In the genomic region with DNA sequence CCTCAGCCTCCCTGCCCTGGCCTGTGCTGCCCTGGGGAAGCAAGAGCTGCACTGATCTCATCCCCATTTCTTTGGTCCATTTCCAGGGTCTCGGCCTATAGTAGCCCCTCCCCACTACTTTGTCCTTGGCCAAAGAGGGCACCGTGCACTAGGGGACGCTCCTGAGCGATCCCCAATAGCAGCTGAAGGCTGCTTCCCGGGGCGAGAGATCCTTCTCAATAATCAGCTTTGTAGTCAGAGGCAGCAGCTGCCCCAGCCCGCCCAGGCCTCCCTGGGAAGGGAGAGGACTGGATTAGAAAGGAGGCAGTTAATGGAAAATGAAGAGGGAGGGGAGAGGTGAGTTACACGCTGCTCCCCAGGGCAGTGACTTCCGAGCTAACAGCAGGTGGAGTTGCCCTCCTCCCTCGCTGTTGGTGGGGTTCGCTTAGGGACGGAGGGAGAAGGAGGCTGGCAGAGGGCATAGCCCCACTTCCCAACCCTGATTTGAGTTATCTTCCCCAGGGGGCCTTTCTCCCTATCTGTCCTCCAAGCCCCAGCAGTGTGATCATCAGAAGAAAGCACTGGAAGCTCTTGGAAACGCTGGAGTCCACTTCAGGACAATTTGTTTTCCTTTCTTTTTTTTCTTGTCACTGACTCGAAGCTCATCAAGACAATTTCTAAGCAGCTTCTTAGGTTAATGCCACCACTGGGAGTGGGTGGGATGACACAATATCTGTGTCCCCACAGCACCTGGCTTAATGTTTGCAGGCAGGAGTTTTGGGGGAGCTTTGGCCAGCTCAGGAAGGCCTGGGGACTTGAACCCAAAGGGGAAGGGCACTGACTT, we compare ENCODE assay signal across 8 cellular contexts. TPM values are rescaled to one million over a fixed set of nuclear protein-coding genes. Genes with fewer than 3 reads are reported as not detected.
DNase-seq lines count a peak whose midpoint lies in the region; ATAC-seq and TF ChIP-seq lines count a peak whose summit lies in the region.

No MANE protein-coding gene starts in this region.

- H3K9me3 ChIP-seq in HEK293 (ENCODE audit: control insufficient read depth, insufficient read depth, low read depth, low read length) (no peaks in the 10 kb centered on the region), iPS-18c (ENCODE audit: control insufficient read depth, insufficient read depth, low read length) (no peaks in the 10 kb centered on the region), smooth muscle cell (replicated peaks; ENCODE audit: low read depth) (no peaks in the 10 kb centered on the region), mucosa of descending colon (no peaks in the 10 kb centered on the region)

- intact Hi-C loops in mucosa of descending colon (cut with DNase I, micrococcal nuclease) = no loop called here

- ATAC-seq in mucosa of descending colon = no peak

- H3K27me3 ChIP-seq in smooth muscle cell (ENCODE audit: low read depth) = no peaks in the 10 kb centered on the region

- CTCF ChIA-PET in HEK293 (lab: Yijun Ruan, JAX) = interaction anchor here (0.7 to 4.6 kb wide), 6 partner anchors 10 to 162 kb away, joined by 3 to 22 read pairs (median 4); no protein-coding TSS in a partner anchor

- POLR2A ChIA-PET in HEK293 (lab: Yijun Ruan, JAX) = interaction anchor here (0.6 to 3.1 kb wide), 9 partner anchors 8 to 350 kb away, joined by 3 to 11 read pairs (median 3); a partner anchor contains a TSS

- DNase-seq in astrocyte of the spinal cord (ENCODE audit: low read depth, low spot score) = peak; percentile 33
- no peak for DNase-seq in smooth muscle cell (lab: John Stamatoyannopoulos, UW; ENCODE audit: unreplicated experiment)
- DNase-seq in mucosa of descending colon = no peak
- DNase-seq in 8988T = no peak
- no peak for DNase-seq in GF-D8 (lab: John Stamatoyannopoulos, UW)
- no peak for DNase-seq in mucosa of gallbladder (ENCODE audit: low spot score)

- peak overlapping the region; percentile 90 for H3K4me2 ChIP-seq in smooth muscle cell

- peaks cover 44% of the 10 kb centered on the region for H3K79me2 ChIP-seq in smooth muscle cell (ENCODE audit: low read depth)

- WGBS in smooth muscle cell (ENCODE audit: low lambda C conversion rate) = 39% methylated on average over 14 of the region's 14 CpGs

- peaks cover 0 to 24% of the 10 kb centered on the region in 2 experiments; a peak in 2 of 3 replicates for H3K36me3 ChIP-seq in HEK293 (ENCODE audit: control insufficient read depth in 2 of 2, insufficient read depth in 1 of 2, low read length in 2 of 2)
- no peaks in the 10 kb centered on the region for H3K36me3 ChIP-seq in smooth muscle cell (ENCODE audit: low read depth)
- H3K36me3 ChIP-seq in mucosa of descending colon (ENCODE audit: low read depth) = no peaks in the 10 kb centered on the region

- no peak overlapping the region for H2AFZ ChIP-seq in smooth muscle cell (ENCODE audit: low read depth)

- in situ Hi-C loops in astrocyte of the spinal cord (cut with HindIII; ENCODE audit: low sequenced_read_pairs) = no loop called here

- H4K20me1 ChIP-seq in smooth muscle cell (ENCODE audit: low read depth) = peaks cover 67% of the 10 kb centered on the region

- peak overlapping the region; percentile 62 for H3K9ac ChIP-seq in smooth muscle cell (ENCODE audit: low read depth)

- TF ChIP-seq CTCF in HEK293 (tag by site-specific recombination; IDR thresholded peaks at IDR 0.05) (no peak), astrocyte of the spinal cord (IDR thresholded peaks at IDR 0.05; ENCODE audit: low read depth, low read length) (peak; percentile 60), smooth muscle cell (IDR thresholded peaks at IDR 0.05; ENCODE audit: borderline replicate concordance, insufficient read depth, poor library complexity, severe bottlenecking) (peak; percentile 30), mucosa of descending colon (IDR thresholded peaks at IDR 0.05) (no peak)

- H3K27ac ChIP-seq in HEK293 (ENCODE audit: extremely low read depth, low read depth, low read length) (peak overlapping the region; percentile 87), smooth muscle cell (ENCODE audit: low read depth) (peak overlapping the region; percentile 98)

- H3K4me1 ChIP-seq in HEK293 (ENCODE audit: control insufficient read depth, insufficient read depth, low read length) (peaks cover 27% of the 10 kb centered on the region), smooth muscle cell (ENCODE audit: low read depth) (peaks cover 32% of the 10 kb centered on the region), mucosa of descending colon (ENCODE audit: low read depth) (no peaks in the 10 kb centered on the region)

- H3F3A ChIP-seq in smooth muscle cell (ENCODE audit: low read depth) = peaks cover 27% of the 10 kb centered on the region

- H3K4me3 ChIP-seq in HEK293 (ENCODE audit: low read depth, low read length) = no peak overlapping the region
- H3K4me3 ChIP-seq in astrocyte of the spinal cord (ENCODE audit: low read depth, low read length) = no peak overlapping the region
- H3K4me3 ChIP-seq in iPS-18c (ENCODE audit: insufficient read depth, low read depth, low read length) = 0 out of 2 replicates have a peak overlapping the region, but pooled peaks have one; percentile 20
- H3K4me3 ChIP-seq in smooth muscle cell = peak overlapping the region; percentile 81
- H3K4me3 ChIP-seq in mucosa of descending colon = no peak overlapping the region

TF ChIP-seq in HEK293, 187 proteins besides CTCF, POLR2A, EP300 and RAD21 (continues in another document):
- TF ChIP-seq WT1 (tag by site-specific recombination; IDR thresholded peaks at IDR 0.05) = peak; percentile 65; the same call in 1 of the 2 replicates
- TF ChIP-seq PRDM1 (tag by site-specific recombination; IDR thresholded peaks at IDR 0.05) = peak; percentile 89
- TF ChIP-seq ZNF335 (tag by site-specific recombination; conservative IDR thresholded peaks at IDR 0.05) = no peak; the same call in 1 of the 2 replicates
- TF ChIP-seq, protein P1, sequence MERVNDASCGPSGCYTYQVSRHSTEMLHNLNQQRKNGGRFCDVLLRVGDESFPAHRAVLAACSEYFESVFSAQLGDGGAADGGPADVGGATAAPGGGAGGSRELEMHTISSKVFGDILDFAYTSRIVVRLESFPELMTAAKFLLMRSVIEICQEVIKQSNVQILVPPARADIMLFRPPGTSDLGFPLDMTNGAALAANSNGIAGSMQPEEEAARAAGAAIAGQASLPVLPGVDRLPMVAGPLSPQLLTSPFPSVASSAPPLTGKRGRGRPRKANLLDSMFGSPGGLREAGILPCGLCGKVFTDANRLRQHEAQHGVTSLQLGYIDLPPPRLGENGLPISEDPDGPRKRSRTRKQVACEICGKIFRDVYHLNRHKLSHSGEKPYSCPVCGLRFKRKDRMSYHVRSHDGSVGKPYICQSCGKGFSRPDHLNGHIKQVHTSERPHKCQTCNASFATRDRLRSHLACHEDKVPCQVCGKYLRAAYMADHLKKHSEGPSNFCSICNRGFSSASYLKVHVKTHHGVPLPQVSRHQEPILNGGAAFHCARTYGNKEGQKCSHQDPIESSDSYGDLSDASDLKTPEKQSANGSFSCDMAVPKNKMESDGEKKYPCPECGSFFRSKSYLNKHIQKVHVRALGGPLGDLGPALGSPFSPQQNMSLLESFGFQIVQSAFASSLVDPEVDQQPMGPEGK (tag by site-specific recombination; IDR thresholded peaks at IDR 0.05) = peak; percentile 32; the same call in 1 of the 2 replicates
- TF ChIP-seq ZNF366 (tag by site-specific recombination; conservative IDR thresholded peaks at IDR 0.05) = peak; percentile 24; the same call in 1 of the 2 replicates
- peak; percentile 40 for TF ChIP-seq GLIS1 (tag by site-specific recombination; IDR thresholded peaks at IDR 0.05)
- 0 out of 2 replicates have a peak, but pooled peaks have one; percentile 29 for TF ChIP-seq IKZF3 (tag by site-specific recombination; IDR thresholded peaks at IDR 0.05)
- TF ChIP-seq, protein P2, sequence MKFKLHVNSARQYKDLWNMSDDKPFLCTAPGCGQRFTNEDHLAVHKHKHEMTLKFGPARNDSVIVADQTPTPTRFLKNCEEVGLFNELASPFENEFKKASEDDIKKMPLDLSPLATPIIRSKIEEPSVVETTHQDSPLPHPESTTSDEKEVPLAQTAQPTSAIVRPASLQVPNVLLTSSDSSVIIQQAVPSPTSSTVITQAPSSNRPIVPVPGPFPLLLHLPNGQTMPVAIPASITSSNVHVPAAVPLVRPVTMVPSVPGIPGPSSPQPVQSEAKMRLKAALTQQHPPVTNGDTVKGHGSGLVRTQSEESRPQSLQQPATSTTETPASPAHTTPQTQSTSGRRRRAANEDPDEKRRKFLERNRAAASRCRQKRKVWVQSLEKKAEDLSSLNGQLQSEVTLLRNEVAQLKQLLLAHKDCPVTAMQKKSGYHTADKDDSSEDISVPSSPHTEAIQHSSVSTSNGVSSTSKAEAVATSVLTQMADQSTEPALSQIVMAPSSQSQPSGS (tag by site-specific recombination; IDR thresholded peaks at IDR 0.05; ENCODE audit: low read depth) = no peak
- no peak for TF ChIP-seq ZNF548 (tag by site-specific recombination; IDR thresholded peaks at IDR 0.05)
- peak; percentile 67 for TF ChIP-seq ZBTB20 (tag by site-specific recombination; IDR thresholded peaks at IDR 0.05)
- peak; percentile 56 for TF ChIP-seq ZNF341 (tag by site-specific recombination; IDR thresholded peaks at IDR 0.05; ENCODE audit: low read depth)

RNA-seq across cellular contexts. Expression of a gene that starts 2.6 kb away (rescaled TPM):
- 131 and 134 TPM in 2 replicates for total RNA-seq in smooth muscle cell
- polyA plus RNA-seq in smooth muscle cell = 157 and 158 TPM in 2 replicates
- 100 to 1,000 TPM in 1 of 3 donors, 10 to 100 TPM in 2; 11.4 to 214 (median 24.5) TPM for total RNA-seq in mucosa of descending colon
- total RNA-seq in mucosa of gallbladder = 217 TPM

RNA-seq across cellular contexts. Expression of a gene that starts 18.2 kb away (rescaled TPM):
- 32.0 and 32.7 TPM in 2 replicates for total RNA-seq in smooth muscle cell
- 52.3 and 54.7 TPM in 2 replicates for polyA plus RNA-seq in smooth muscle cell
- 10 to 100 TPM; 27.0 to 56.3 (median 30.3) TPM for total RNA-seq in mucosa of descending colon
- total RNA-seq in mucosa of gallbladder = 34.4 TPM

RNA-seq across cellular contexts. Expression of a gene that starts 18.4 kb away (rescaled TPM):
- total RNA-seq in smooth muscle cell = 28.2 and 32.5 TPM in 2 replicates
- 46.2 and 47.1 TPM in 2 replicates for polyA plus RNA-seq in smooth muscle cell
- total RNA-seq in mucosa of descending colon = 10 to 100 TPM; 22.5 to 30.4 (median 28.7) TPM
- 35.0 TPM for total RNA-seq in mucosa of gallbladder

RNA-seq across cellular contexts. Expression of a gene that starts 28.9 kb away (rescaled TPM):
- total RNA-seq in smooth muscle cell (166 and 182 TPM in 2 replicates), mucosa of descending colon (100 to 1,000 TPM; 130 to 166 (median 134) TPM), mucosa of gallbladder (130 TPM)
- 109 and 110 TPM in 2 replicates for polyA plus RNA-seq in smooth muscle cell

RNA-seq across cellular contexts. Expression of a gene that starts 29.7 kb away (rescaled TPM):
- 56.6 and 58.6 TPM in 2 replicates for total RNA-seq in smooth muscle cell
- polyA plus RNA-seq in smooth muscle cell = 28.1 and 31.9 TPM in 2 replicates
- 10 to 100 TPM; 31.2 to 38.2 (median 33.2) TPM for total RNA-seq in mucosa of descending colon
- total RNA-seq in mucosa of gallbladder = 21.1 TPM

Comparison
In these comparisons a context has a peak if more than half of its experiments do, and no peak if none do; other contexts are left out.
1. H3K4me3 ChIP-seq: peak in iPS-18c (single experiment) and smooth muscle cell (single experiment); none in HEK293 (single experiment), astrocyte of the spinal cord (single experiment) and mucosa of descending colon (single experiment).
2. CTCF ChIP-seq: peak in astrocyte of the spinal cord (single experiment) and smooth muscle cell (single experiment); none in HEK293 (single experiment) and mucosa of descending colon (single experiment).